Comparison of ENCODE assay signal across 8 cellular contexts in genomic region chr7:140479739-140480084, GRCh38. TPM values are rescaled to one million over a fixed set of nuclear protein-coding genes. Genes with fewer than 3 reads are reported as not detected.
DNase-seq lines count a peak whose midpoint lies in the region; ATAC-seq and TF ChIP-seq lines count a peak whose summit lies in the region.

No MANE protein-coding gene starts in this region.

- H3K27ac ChIP-seq in layer of hippocampus (ENCODE audit: low read depth, low read length) (peak overlapping the region; percentile 77), tibial artery (peak overlapping the region; percentile 85)

- ATAC-seq in activated CD8-positive, alpha-beta memory T cell treated with anti-CD3 and anti-CD28 coated beads, Interleukin-2, amount 10 ng/mL, durations not matched to agents 7 days and 5 days: no peak
- no peak for ATAC-seq in GM19397 (IDR thresholded peaks at IDR 0.05; ENCODE audit: unreplicated experiment)

- no peaks in the 10 kb centered on the region for H3K9me3 ChIP-seq in tibial artery

- H3K27me3 ChIP-seq in layer of hippocampus (ENCODE audit: control insufficient read depth, insufficient read depth, low read length) (no peaks in the 10 kb centered on the region), tibial artery (no peaks in the 10 kb centered on the region)

- H3K36me3 Mint-ChIP-seq in activated CD8-positive, alpha-beta memory T cell treated with anti-CD3 and anti-CD28 coated beads, Interleukin-2, amount 10 ng/mL, durations not matched to agents 7 days and 5 days: peaks cover 6% of the 10 kb centered on the region
- H3K36me3 Mint-ChIP-seq in activated naive CD8-positive, alpha-beta T cell: no peaks in the 10 kb centered on the region

- H3K4me3 ChIP-seq in tibial artery: peak overlapping the region; percentile 87 to 98

- H3K4me1 Mint-ChIP-seq in activated CD8-positive, alpha-beta memory T cell treated with anti-CD3 and anti-CD28 coated beads, Interleukin-2, amount 10 ng/mL, durations not matched to agents 7 days and 5 days: peaks cover 26% of the 10 kb centered on the region
- peaks cover 29% of the 10 kb centered on the region for H3K4me1 Mint-ChIP-seq in activated naive CD8-positive, alpha-beta T cell (ENCODE audit: low read depth)

- peaks cover 0 to 21% (median 15%) of the 10 kb centered on the region in 4 donors for H3K4me1 ChIP-seq in tibial artery

- CTCF ChIA-PET in activated CD8-positive, alpha-beta memory T cell treated with anti-CD3 and anti-CD28 coated beads, Interleukin-2, amount 10 ng/mL, durations not matched to agents 7 days and 5 days (lab: Charles Lee): interaction anchor here (0.5 to 1.0 kb wide), 2 partner anchors 103 to 182 kb away, joined by 3 to 4 read pairs; no protein-coding TSS in a partner anchor

- peak overlapping the region; percentile 94 for H3K27ac Mint-ChIP-seq in activated CD8-positive, alpha-beta memory T cell treated with anti-CD3 and anti-CD28 coated beads, Interleukin-2, amount 10 ng/mL, durations not matched to agents 7 days and 5 days
- peak overlapping the region; percentile 6 for H3K27ac Mint-ChIP-seq in activated naive CD8-positive, alpha-beta T cell

- peak overlapping the region; percentile 86 for H3K4me3 Mint-ChIP-seq in activated CD8-positive, alpha-beta memory T cell treated with anti-CD3 and anti-CD28 coated beads, Interleukin-2, amount 10 ng/mL, durations not matched to agents 7 days and 5 days
- H3K4me3 Mint-ChIP-seq in activated naive CD8-positive, alpha-beta T cell: peak overlapping the region; percentile 99

- no peak for DNase-seq in activated CD8-positive, alpha-beta memory T cell treated with anti-CD3 and anti-CD28 coated beads, Interleukin-2, amount 10 ng/mL, durations not matched to agents 7 days and 5 days
- DNase-seq in activated CD8-positive, alpha-beta memory T cell treated with anti-CD3 and anti-CD28 coated beads, Interleukin-2, amount 50 U/mL, for 48 hours: no peak
- DNase-seq in tibial artery (no peak), dermis blood vessel endothelial cell (no peak), GM20000 (ENCODE audit: low spot score) (no peak)

- TF ChIP-seq CTCF in tibial artery (IDR thresholded peaks at IDR 0.05) (no peak), GM20000 (IDR thresholded peaks at IDR 0.05; ENCODE audit: extremely low read depth, missing control alignments) (no peak)

- intact Hi-C loops in tibial artery (cut with DNase I; ENCODE audit: low total_unique reads): no loop called here

- no peaks in the 10 kb centered on the region for H3K9me3 Mint-ChIP-seq in activated CD8-positive, alpha-beta memory T cell treated with anti-CD3 and anti-CD28 coated beads, Interleukin-2, amount 10 ng/mL, durations not matched to agents 7 days and 5 days (ENCODE audit: low read depth)
- no peaks in the 10 kb centered on the region for H3K9me3 Mint-ChIP-seq in activated naive CD8-positive, alpha-beta T cell (ENCODE audit: low read depth)

- peaks cover 3% of the 10 kb centered on the region for H3K27me3 Mint-ChIP-seq in activated CD8-positive, alpha-beta memory T cell treated with anti-CD3 and anti-CD28 coated beads, Interleukin-2, amount 10 ng/mL, durations not matched to agents 7 days and 5 days
- no peaks in the 10 kb centered on the region for H3K27me3 Mint-ChIP-seq in activated naive CD8-positive, alpha-beta T cell

- peaks cover 0 to 6% (median 0%) of the 10 kb centered on the region in 3 donors for H3K36me3 ChIP-seq in tibial artery

RNA-seq across cellular contexts. Expression of gene MKRN1, which starts 0.4 kb away (rescaled TPM):
- 10 to 100 TPM; 64.2 to 75.5 TPM for total RNA-seq in activated CD8-positive, alpha-beta memory T cell treated with anti-CD3 and anti-CD28 coated beads, Interleukin-2, amount 10 ng/mL, durations not matched to agents 7 days and 5 days
- 56.7 and 72.4 TPM in 2 replicates for total RNA-seq in dermis blood vessel endothelial cell
